Comparison of ENCODE assay signal across 1 cellular context in genomic region chr14:57259672-57260071, GRCh38.
TF ChIP-seq lines count a peak whose summit lies in the region.

No MANE protein-coding gene starts in this region.

TF ChIP-seq in HCT116, 20 proteins besides CTCF, POLR2A, EP300 and RAD21 (continued from another document):
- TF ChIP-seq POLR2AphosphoS5 (IDR thresholded peaks at IDR 0.05; ENCODE audit: low read depth, low read length) (no peak), EZH2phosphoT487 (IDR thresholded peaks at IDR 0.05; ENCODE audit: borderline replicate concordance) (no peak), CEBPB (IDR thresholded peaks at IDR 0.05; ENCODE audit: low read depth) (no peak), YY1 (IDR thresholded peaks at IDR 0.05; ENCODE audit: extremely low read depth, insufficient replicate concordance, low read depth, low read length) (no peak), ZFX (IDR thresholded peaks at IDR 0.05) (no peak), CBX3 (IDR thresholded peaks at IDR 0.05; ENCODE audit: low read depth) (no peak)
TF ChIP-seq in HCT116: peak in this region for 0.
